1 cellular context compared by ENCODE assay signal in genomic region chr2:9800975-9801723, GRCh38.
TF ChIP-seq lines count a peak whose summit lies in the region.

No MANE protein-coding gene starts in this region.

TF ChIP-seq in HepG2, 621 proteins besides CTCF, POLR2A, EP300 and RAD21 (continued from another document and continues in another):
- TF ChIP-seq PRDM4 (CRISPR knock-in tag; IDR thresholded peaks at IDR 0.05; ENCODE audit: borderline replicate concordance) (no peak), ZNF414 (CRISPR knock-in tag; IDR thresholded peaks at IDR 0.05) (0 out of 2 replicates have a peak, but pooled peaks have one; percentile 27), ZNF781 (CRISPR knock-in tag; IDR thresholded peaks at IDR 0.05; ENCODE audit: borderline replicate concordance, not compliant biosample characterization) (no peak), MIER2 (CRISPR knock-in tag; IDR thresholded peaks at IDR 0.05) (no peak), ZNF792 (CRISPR knock-in tag; IDR thresholded peaks at IDR 0.05) (no peak), ZFP91 (CRISPR knock-in tag; IDR thresholded peaks at IDR 0.05; ENCODE audit: borderline replicate concordance) (peak; percentile 66; the same call in 1 of the 2 replicates), GLI4 (CRISPR knock-in tag; IDR thresholded peaks at IDR 0.05; ENCODE audit: borderline replicate concordance) (0 out of 2 replicates have a peak, but pooled peaks have one; percentile 66), TEAD3 (CRISPR knock-in tag; optimal IDR thresholded peaks at IDR 0.05; ENCODE audit: borderline replicate concordance) (peak; percentile 4), ZNF891 (CRISPR knock-in tag; IDR thresholded peaks at IDR 0.05) (no peak), MBNL3 (CRISPR knock-in tag; conservative IDR thresholded peaks at IDR 0.05) (no peak), SAP130 (CRISPR knock-in tag; IDR thresholded peaks at IDR 0.05; ENCODE audit: low read depth) (peak; percentile 72), ZFX (CRISPR knock-in tag; IDR thresholded peaks at IDR 0.05; ENCODE audit: low read depth) (peak; percentile 72), HDAC2 (CRISPR knock-in tag; IDR thresholded peaks at IDR 0.05) (peak; percentile 47), SP1 (IDR thresholded peaks at IDR 0.05) (no peak), SP1 (CRISPR knock-in tag; IDR thresholded peaks at IDR 0.05) (no peak; the same call in 1 of the 2 replicates), ZNF768 (CRISPR knock-in tag; IDR thresholded peaks at IDR 0.05) (0 out of 2 replicates have a peak, but pooled peaks have one; percentile 37), MXI1 (IDR thresholded peaks at IDR 0.05; ENCODE audit: borderline replicate concordance, low read depth, low read length) (0 out of 3 replicates have a peak, but pooled peaks have one; percentile 29), ZNF607 (CRISPR knock-in tag; IDR thresholded peaks at IDR 0.05; ENCODE audit: borderline replicate concordance) (peak; percentile 92; the same call in 1 of the 2 replicates), SKIL (CRISPR knock-in tag; IDR thresholded peaks at IDR 0.05; ENCODE audit: borderline replicate concordance) (0 out of 2 replicates have a peak, but pooled peaks have one; percentile 39), HDAC1 (CRISPR knock-in tag; IDR thresholded peaks at IDR 0.05) (0 out of 2 replicates have a peak, but pooled peaks have one; percentile 25), ZMYM2 (CRISPR knock-in tag; IDR thresholded peaks at IDR 0.05) (peak; percentile 67; the same call in 1 of the 2 replicates), PHF8 (CRISPR knock-in tag; IDR thresholded peaks at IDR 0.05) (0 out of 2 replicates have a peak, but pooled peaks have one; percentile 14), ETV5 (CRISPR knock-in tag; IDR thresholded peaks at IDR 0.05; ENCODE audit: borderline replicate concordance) (peak; percentile 88), ZBTB7A (CRISPR knock-in tag; IDR thresholded peaks at IDR 0.05) (peak; percentile 79), ATF3 (CRISPR knock-in tag; IDR thresholded peaks at IDR 0.05) (no peak), LBX2 (CRISPR knock-in tag; IDR thresholded peaks at IDR 0.05; ENCODE audit: borderline replicate concordance) (peak; percentile 57; the same call in 1 of the 2 replicates), ATRX (CRISPR knock-in tag; IDR thresholded peaks at IDR 0.05; ENCODE audit: borderline replicate concordance) (no peak), ZNF512 (CRISPR knock-in tag; IDR thresholded peaks at IDR 0.05) (no peak), ZBTB7B (CRISPR knock-in tag; IDR thresholded peaks at IDR 0.05) (peak; percentile 81), ZNF547 (CRISPR knock-in tag; IDR thresholded peaks at IDR 0.05) (peak; percentile 69), ELF3 (CRISPR knock-in tag; IDR thresholded peaks at IDR 0.05) (peak; percentile 78), ZNF839 (CRISPR knock-in tag; IDR thresholded peaks at IDR 0.05; ENCODE audit: borderline replicate concordance) (peak; percentile 19; the same call in 1 of the 2 replicates), ZNF646 (CRISPR knock-in tag; IDR thresholded peaks at IDR 0.05) (peak; percentile 29; the same call in 1 of the 2 replicates), RXRB (CRISPR knock-in tag; IDR thresholded peaks at IDR 0.05; ENCODE audit: borderline replicate concordance) (peak; percentile 73), PHF20 (CRISPR knock-in tag; IDR thresholded peaks at IDR 0.05) (peak; percentile 45; the same call in 1 of the 2 replicates), ZNF205 (CRISPR knock-in tag; IDR thresholded peaks at IDR 0.05) (no peak), ZMYM4 (CRISPR knock-in tag; IDR thresholded peaks at IDR 0.05) (0 out of 2 replicates have a peak, but pooled peaks have one; percentile 17), SNAPC5 (CRISPR knock-in tag; IDR thresholded peaks at IDR 0.05; ENCODE audit: borderline replicate concordance) (no peak), GABPB1 (CRISPR knock-in tag; IDR thresholded peaks at IDR 0.05) (peak; percentile 72), ZBTB34 (CRISPR knock-in tag; IDR thresholded peaks at IDR 0.05) (0 out of 2 replicates have a peak, but pooled peaks have one; percentile 21), ZNF576 (CRISPR knock-in tag; IDR thresholded peaks at IDR 0.05) (peak; percentile 76; the same call in 1 of the 2 replicates), ZNF44 (CRISPR knock-in tag; IDR thresholded peaks at IDR 0.05) (no peak), PPARG (CRISPR knock-in tag; conservative IDR thresholded peaks at IDR 0.05) (peak; percentile 66; the same call in 1 of the 2 replicates), ZNF577 (CRISPR knock-in tag; IDR thresholded peaks at IDR 0.05; ENCODE audit: borderline replicate concordance, low read depth) (no peak), RBFOX2 (IDR thresholded peaks at IDR 0.05; ENCODE audit: low read depth, low read length) (no peak), ZSCAN12 (CRISPR knock-in tag; IDR thresholded peaks at IDR 0.05) (no peak)
